29 cellular contexts compared by ENCODE assay signal in the genomic region with DNA sequence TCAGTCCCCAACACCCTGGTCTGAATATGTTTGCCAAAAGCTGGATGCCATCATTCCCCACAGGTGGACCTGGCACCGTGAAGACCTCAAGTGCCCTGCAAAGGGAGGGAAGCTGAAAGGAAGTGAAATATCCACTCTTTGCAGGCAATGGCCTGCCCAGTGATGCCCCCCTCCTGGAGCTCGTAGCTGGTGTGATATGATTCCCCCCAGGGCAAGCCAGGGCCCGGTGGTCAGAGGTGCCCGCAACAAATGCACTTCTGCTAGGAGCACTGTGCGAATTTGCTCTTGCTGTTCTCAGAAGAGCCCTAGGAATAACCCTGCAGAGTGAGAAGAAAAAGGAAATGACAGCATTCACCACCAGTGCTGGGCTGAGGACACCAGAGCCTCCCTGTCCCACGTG.
A peak's percentile ranks its signal among the peaks of the same experiment; 100 is the strongest.
DNase-seq lines count a peak whose midpoint lies in the region; FAIRE-seq and TF ChIP-seq lines count a peak whose summit lies in the region.
"Had no signal": no experiment of that assay in that cellular context is flagged by ENCODE, and none has a peak within 500 bp of the region (broad histone marks: within the 10 kb centered on the region; RNA-seq: fewer than 3 reads in every experiment).

No MANE protein-coding gene starts in this region.

- no peaks in the 10 kb centered on the region for H3K9me3 ChIP-seq in kidney (ENCODE audit: control insufficient read depth in 1 of 2, low read length in 2 of 2)
- H3K9me3 ChIP-seq in neuronal stem cell (replicated peaks in 1 of 2; ENCODE audit: control insufficient read depth in 2 of 2, insufficient read depth in 1 of 2, low read depth in 1 of 2, low read length in 2 of 2): no peaks in the 10 kb centered on the region
- H3K9me3 ChIP-seq in thyroid gland: no peaks in the 10 kb centered on the region
- H3K9me3 ChIP-seq: BE2C, BLaER1 had no signal

- no peak overlapping the region for H4K8ac ChIP-seq in neuronal stem cell (ENCODE audit: low read depth, low read length)

- H2BK15ac ChIP-seq in neuronal stem cell (ENCODE audit: low read length): no peak overlapping the region

- no peak overlapping the region for H3K27ac Mint-ChIP-seq in chondrocyte (ENCODE audit: unreplicated experiment)
- H3K27ac Mint-ChIP-seq: CD14-positive monocyte; CD4-positive, alpha-beta memory T cell; CD4-positive, CD25-positive, alpha-beta regulatory T cell; CD8-positive, alpha-beta memory T cell had no signal

- no peak overlapping the region for H2AFZ ChIP-seq in neuronal stem cell (ENCODE audit: low read length)

- no peak overlapping the region for H2BK120ac ChIP-seq in neuronal stem cell (ENCODE audit: low read depth, low read length)

- H3K79me1 ChIP-seq in neuronal stem cell (ENCODE audit: low read depth, low read length): no peaks in the 10 kb centered on the region

- H3K36me3 ChIP-seq in kidney (ENCODE audit: control insufficient read depth in 1 of 2, insufficient read depth in 2 of 2, low read length in 2 of 2): no peaks in the 10 kb centered on the region
- H3K36me3 ChIP-seq in neuronal stem cell (replicated peaks in 1 of 2; ENCODE audit: control insufficient read depth in 2 of 2, insufficient read depth in 2 of 2, low read length in 2 of 2): no peaks in the 10 kb centered on the region
- no peaks in the 10 kb centered on the region for H3K36me3 ChIP-seq in thyroid gland
- H3K36me3 ChIP-seq: BE2C, BLaER1 had no signal

- H3K9ac ChIP-seq in kidney (ENCODE audit: low read length in 2 of 2) (no peak overlapping the region), neuronal stem cell (ENCODE audit: low read depth, low read length, poor library complexity) (no peak overlapping the region)
- H3K9ac ChIP-seq: BLaER1 had no signal

- H3K27me3 ChIP-seq in neuronal stem cell (ENCODE audit: control insufficient read depth in 3 of 3, insufficient read depth in 3 of 3, low read depth in 1 of 3, low read length in 3 of 3) (no peaks in the 10 kb centered on the region), thyroid gland (no peaks in the 10 kb centered on the region)
- H3K27me3 ChIP-seq: BE2C, BLaER1 had no signal

- FAIRE-seq in kidney (lab: Jason Lieb, UNC): no peak
- no peak for FAIRE-seq in urothelium cell line (lab: Jason Lieb, UNC)
- FAIRE-seq: A204.1, GM12878, GM12892, GM18507 had no signal

- DNase-seq in chondrocyte (ENCODE audit: low spot score) (peak; percentile 40), kidney (peak; percentile 37), neuronal stem cell (ENCODE audit: low spot score) (no peak), posterior vena cava (ENCODE audit: low spot score) (peak; percentile 57), urothelium cell line (ENCODE audit: low spot score) (no peak), NCI-H1105 (lab: John Stamatoyannopoulos, UW) (no peak), SHP77 (lab: John Stamatoyannopoulos, UW) (no peak), thyroid gland (no peak)
- DNase-seq: 8988T; ACHN; BE2C; C1 segment of cervical spinal cord; CD4-positive, alpha-beta memory T cell; CD4-positive, CD25-positive, alpha-beta regulatory T cell; CD8-positive, alpha-beta memory T cell; COR-L47; DMS 273 treated with DMSO at 0.1 percent for 48 hours; DMS153; DMS53; DMS79; DND-41; EL; GDM1 had no signal

- intact Hi-C loops in kidney (cut with DNase I) (no loop called here), posterior vena cava (cut with DNase I) (no loop called here), thyroid gland (cut with DNase I) (no loop called here)

- H4K91ac ChIP-seq in neuronal stem cell (ENCODE audit: low read depth, low read length, poor library complexity): no peak overlapping the region

- no peak overlapping the region for H3K27ac ChIP-seq in kidney (ENCODE audit: low read depth in 2 of 2, low read length in 2 of 2)
- no peak overlapping the region for H3K27ac ChIP-seq in neuronal stem cell (replicated peaks; ENCODE audit: low read length)
- H3K27ac ChIP-seq in thyroid gland: no peak overlapping the region
- H3K27ac ChIP-seq: BLaER1 had no signal

- WGBS in neuronal stem cell (ENCODE audit: extremely low coverage in 2 of 2, insufficient read length in 2 of 2, insufficient replicate concordance in 1 of 2), 2 donors: no CpG with 5 or more reads among the region's 6 CpGs
- WGBS in thyroid gland, 2 donors: 71% methylated on average over 5 to 6 of the region's 6 CpGs

- no peaks in the 10 kb centered on the region for H3K9me3 Mint-ChIP-seq in chondrocyte (ENCODE audit: low read depth)
- H3K9me3 Mint-ChIP-seq: CD4-positive, alpha-beta memory T cell; CD4-positive, CD25-positive, alpha-beta regulatory T cell; CD8-positive, alpha-beta memory T cell had no signal

- H3K4me3 Mint-ChIP-seq in chondrocyte (ENCODE audit: unreplicated experiment): no peak overlapping the region
- H3K4me3 Mint-ChIP-seq: CD14-positive monocyte; CD4-positive, alpha-beta memory T cell; CD4-positive, CD25-positive, alpha-beta regulatory T cell; CD8-positive, alpha-beta memory T cell had no signal

- H3K14ac ChIP-seq in neuronal stem cell (ENCODE audit: low read length): no peak overlapping the region

- peaks cover 4% of the 10 kb centered on the region for H3K36me3 Mint-ChIP-seq in chondrocyte (ENCODE audit: low read depth)
- H3K36me3 Mint-ChIP-seq: CD14-positive monocyte; CD4-positive, alpha-beta memory T cell; CD4-positive, CD25-positive, alpha-beta regulatory T cell; CD8-positive, alpha-beta memory T cell had no signal

- no peak overlapping the region for H2BK12ac ChIP-seq in neuronal stem cell (ENCODE audit: low read length)

- TF ChIP-seq POLR2A in thyroid gland (IDR thresholded peaks at IDR 0.05): no peak

- TF ChIP-seq CTCF in chondrocyte (IDR thresholded peaks at IDR 0.05): no peak
- no peak for TF ChIP-seq CTCF in kidney (IDR thresholded peaks at IDR 0.05; ENCODE audit: borderline replicate concordance, extremely low read depth, insufficient read depth)
- TF ChIP-seq CTCF in thyroid gland (IDR thresholded peaks at IDR 0.05): no peak

- H3K4ac ChIP-seq in neuronal stem cell (ENCODE audit: low read length): peak overlapping the region; percentile 27

- peak overlapping the region; percentile 41 for H2AK5ac ChIP-seq in neuronal stem cell (ENCODE audit: low read depth, low read length)

- no peak overlapping the region for H3K23ac ChIP-seq in neuronal stem cell (ENCODE audit: low read depth, low read length, poor library complexity)

- H3K4me1 ChIP-seq in kidney (ENCODE audit: control insufficient read depth in 1 of 2, insufficient read depth in 1 of 2, low read depth in 1 of 2, low read length in 2 of 2) (peaks cover 0 to 2% of the 10 kb centered on the region in 2 donors), neuronal stem cell (ENCODE audit: control insufficient read depth in 2 of 2, insufficient read depth in 1 of 2, low read depth in 1 of 2, low read length in 2 of 2) (peaks cover 26 to 33% of the 10 kb centered on the region in 2 donors), thyroid gland (no peaks in the 10 kb centered on the region)
- H3K4me1 ChIP-seq: BLaER1 had no signal

- H3K4me2 ChIP-seq in neuronal stem cell (ENCODE audit: insufficient read depth, low read length, poor library complexity, severe bottlenecking): no peak overlapping the region
- H3K4me2 ChIP-seq: BLaER1 had no signal

- H3K4me1 Mint-ChIP-seq in chondrocyte (ENCODE audit: low read depth): peaks cover 11% of the 10 kb centered on the region
- H3K4me1 Mint-ChIP-seq: CD14-positive monocyte; CD4-positive, alpha-beta memory T cell; CD4-positive, CD25-positive, alpha-beta regulatory T cell; CD8-positive, alpha-beta memory T cell had no signal

- H3K27me3 Mint-ChIP-seq in chondrocyte (ENCODE audit: low read depth): no peaks in the 10 kb centered on the region
- H3K27me3 Mint-ChIP-seq: CD4-positive, alpha-beta memory T cell; CD4-positive, CD25-positive, alpha-beta regulatory T cell had no signal

- H3K4me3 ChIP-seq in kidney (ENCODE audit: low read length in 2 of 2): no peak overlapping the region
- no peak overlapping the region for H3K4me3 ChIP-seq in neuronal stem cell (ENCODE audit: low read length in 2 of 2)
- no peak overlapping the region for H3K4me3 ChIP-seq in thyroid gland (replicated peaks in 1 of 3)
- H3K4me3 ChIP-seq: BLaER1, GM12878 had no signal

- no peak overlapping the region for H2BK5ac ChIP-seq in neuronal stem cell (ENCODE audit: low read length)

- peak overlapping the region; percentile 58 for H3K18ac ChIP-seq in neuronal stem cell (ENCODE audit: low read length)

Comparison
In these comparisons a context has a peak if more than half of its experiments do, and no peak if none do; other contexts are left out.
1. DNase-seq: peak in chondrocyte (single experiment), kidney (single experiment) and posterior vena cava (single experiment); none in neuronal stem cell (single experiment), urothelium cell line (single experiment), NCI-H1105 (single experiment), SHP77 (0 of 2) and thyroid gland (0 of 2).